8 cellular contexts compared by ENCODE assay signal in the genomic region with DNA sequence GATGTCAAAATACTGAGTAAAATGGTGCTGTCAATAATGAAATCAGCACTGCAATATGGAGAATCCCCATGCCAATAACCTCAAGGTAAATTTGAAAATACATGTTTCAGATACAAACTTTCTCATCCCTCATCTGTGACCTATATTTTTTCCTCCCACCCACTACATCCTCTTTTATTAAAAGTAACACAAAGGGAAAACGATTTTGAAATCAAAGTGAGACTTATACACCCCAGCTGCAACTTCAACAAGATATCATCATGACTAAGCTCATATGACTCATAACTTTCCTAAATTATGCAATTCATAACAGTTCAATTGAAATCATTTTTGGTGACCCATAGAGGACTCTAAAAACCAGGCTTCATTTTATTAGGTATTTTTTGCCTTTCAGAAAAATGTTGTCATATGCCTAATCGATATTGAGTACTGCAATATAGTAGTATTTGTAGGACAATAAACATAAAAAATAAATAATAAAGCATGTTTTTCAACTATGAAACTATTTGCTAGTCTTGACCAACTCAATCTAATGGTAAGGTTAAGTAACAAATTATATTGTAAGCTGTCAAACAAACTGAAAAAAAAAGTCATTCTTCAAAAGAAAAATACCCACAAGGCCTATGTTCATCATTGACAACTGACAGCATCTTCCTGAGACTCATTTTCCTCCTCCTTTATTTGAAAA. TPM values are rescaled to one million over a fixed set of nuclear protein-coding genes. Genes with fewer than 3 reads are reported as not detected.
DNase-seq lines count a peak whose midpoint lies in the region; ATAC-seq and TF ChIP-seq lines count a peak whose summit lies in the region.

No MANE protein-coding gene starts in this region.

- peak overlapping the region; percentile 37 for H3K4me3 Mint-ChIP-seq in activated naive CD8-positive, alpha-beta T cell treated with anti-CD3 and anti-CD28 coated beads, Interleukin-2, amount 10 ng/mL, durations not matched to agents 7 days and 5 days
- H3K4me3 Mint-ChIP-seq in memory B cell, result peak overlapping the region; percentile 68

- no peaks in the 10 kb centered on the region for H3K9me3 Mint-ChIP-seq in activated naive CD8-positive, alpha-beta T cell treated with anti-CD3 and anti-CD28 coated beads, Interleukin-2, amount 10 ng/mL, durations not matched to agents 7 days and 5 days
- no peaks in the 10 kb centered on the region for H3K9me3 Mint-ChIP-seq in memory B cell

- H3K36me3 ChIP-seq in BLaER1 (no peaks in the 10 kb centered on the region), KMS-11 (ENCODE audit: insufficient read depth) (no peaks in the 10 kb centered on the region)

- H3K27ac ChIP-seq in BLaER1 (peak overlapping the region; percentile 69), KMS-11 (peak overlapping the region; percentile 50; the same call in 1 of the 2 replicates)

- peak overlapping the region; percentile 29; the same call in 1 of the 2 replicates for H3K4me3 ChIP-seq in BLaER1
- no peak overlapping the region for H3K4me3 ChIP-seq in KMS-11 (IDR thresholded peaks at IDR 0.05; ENCODE audit: insufficient read depth, low read depth, low read length)

- H3K79me2 ChIP-seq in KMS-11 (ENCODE audit: insufficient read depth, low read depth), result peaks cover 78% of the 10 kb centered on the region

- TF ChIP-seq CTCF in KMS-11 (conservative IDR thresholded peaks at IDR 0.05; ENCODE audit: low read depth, low read length), result no peak

- H3K9ac ChIP-seq in BLaER1 (0 out of 2 replicates have a peak overlapping the region, but pooled peaks have one; percentile 34), KMS-11 (no peak overlapping the region)

- ATAC-seq in activated naive CD8-positive, alpha-beta T cell treated with anti-CD3 and anti-CD28 coated beads, Interleukin-2, amount 10 ng/mL, durations not matched to agents 7 days and 5 days (ENCODE audit: low read depth), result no peak
- ATAC-seq in memory B cell (ENCODE audit: low read depth), result no peak
- no peak for ATAC-seq in HG03095 (IDR thresholded peaks at IDR 0.05; ENCODE audit: unreplicated experiment)
- no peak for ATAC-seq in HG03025 (IDR thresholded peaks at IDR 0.05; ENCODE audit: low FRiP score, unreplicated experiment)

- H3K4me2 ChIP-seq in BLaER1 (peak overlapping the region; percentile 91), KMS-11 (peak overlapping the region; percentile 63)

- H3K4me1 ChIP-seq in BLaER1, result peaks cover 82% of the 10 kb centered on the region
- peaks cover 77% of the 10 kb centered on the region for H3K4me1 ChIP-seq in KMS-11 (ENCODE audit: low read depth, poor library complexity, severe bottlenecking)

- H4K20me1 ChIP-seq in BLaER1 (peaks cover 46% of the 10 kb centered on the region; the same call in 1 of the 2 replicates), KMS-11 (ENCODE audit: insufficient read depth) (no peaks in the 10 kb centered on the region)

- no peak for DNase-seq in activated naive CD8-positive, alpha-beta T cell treated with anti-CD3 and anti-CD28 coated beads, Interleukin-2, amount 10 ng/mL, durations not matched to agents 7 days and 5 days
- no peak for DNase-seq in memory B cell (ENCODE audit: low spot score in 2 of 2)
- DNase-seq in NCI-H82 treated with DMSO at 0.1 percent for 48 hours (lab: John Stamatoyannopoulos, UW; ENCODE audit: unreplicated experiment), result no peak
- no peak for DNase-seq in NCI-H2029 (lab: John Stamatoyannopoulos, UW)

- H3K36me3 Mint-ChIP-seq in activated naive CD8-positive, alpha-beta T cell treated with anti-CD3 and anti-CD28 coated beads, Interleukin-2, amount 10 ng/mL, durations not matched to agents 7 days and 5 days, result peaks cover 5% of the 10 kb centered on the region
- peaks cover 3% of the 10 kb centered on the region for H3K36me3 Mint-ChIP-seq in memory B cell

- H3K4me1 Mint-ChIP-seq in activated naive CD8-positive, alpha-beta T cell treated with anti-CD3 and anti-CD28 coated beads, Interleukin-2, amount 10 ng/mL, durations not matched to agents 7 days and 5 days, result peaks cover 48% of the 10 kb centered on the region
- H3K4me1 Mint-ChIP-seq in memory B cell, result peaks cover 50% of the 10 kb centered on the region

- no peaks in the 10 kb centered on the region for H3K27me3 ChIP-seq in BLaER1
- no peaks in the 10 kb centered on the region for H3K27me3 ChIP-seq in KMS-11 (ENCODE audit: insufficient read depth, low read depth)

- POLR2A ChIA-PET in activated naive CD8-positive, alpha-beta T cell treated with anti-CD3 and anti-CD28 coated beads, Interleukin-2, amount 10 ng/mL, durations not matched to agents 7 days and 5 days (lab: Charles Lee), result interaction anchor here (1.2 kb wide), 1 partner anchor 130 kb away, joined by 8 read pairs; the partner anchor contains the start of genes CPSF3 and ITGB1BP1

- peak overlapping the region; percentile 54 for H3K27ac Mint-ChIP-seq in activated naive CD8-positive, alpha-beta T cell treated with anti-CD3 and anti-CD28 coated beads, Interleukin-2, amount 10 ng/mL, durations not matched to agents 7 days and 5 days
- H3K27ac Mint-ChIP-seq in memory B cell, result peak overlapping the region; percentile 85

- H3K27me3 Mint-ChIP-seq in activated naive CD8-positive, alpha-beta T cell treated with anti-CD3 and anti-CD28 coated beads, Interleukin-2, amount 10 ng/mL, durations not matched to agents 7 days and 5 days, result no peaks in the 10 kb centered on the region
- H3K27me3 Mint-ChIP-seq in memory B cell, result no peaks in the 10 kb centered on the region

- H2AFZ ChIP-seq in KMS-11 (ENCODE audit: low read depth), result no peak overlapping the region

- no peaks in the 10 kb centered on the region for H3K9me3 ChIP-seq in BLaER1

RNA-seq across cellular contexts. Expression of gene ADAM17, which starts 3.0 kb away (rescaled TPM):
- total RNA-seq in activated naive CD8-positive, alpha-beta T cell treated with anti-CD3 and anti-CD28 coated beads, Interleukin-2, amount 10 ng/mL, durations not matched to agents 7 days and 5 days, result 10 to 100 TPM; 24.7 to 25.3 TPM
